18 cellular contexts compared by ENCODE assay signal in genomic region chr4:122815248-122815647, GRCh38. TPM values are rescaled to one million over a fixed set of nuclear protein-coding genes. Genes with fewer than 3 reads are reported as not detected.
DNase-seq lines count a peak whose midpoint lies in the region; ATAC-seq and TF ChIP-seq lines count a peak whose summit lies in the region.
"Had no signal": no experiment of that assay in that cellular context is flagged by ENCODE, and none has a peak within 500 bp of the region (broad histone marks: within the 10 kb centered on the region; RNA-seq: fewer than 3 reads in every experiment).

No MANE protein-coding gene starts in this region.

- H3K4me2 ChIP-seq in OCI-LY3 (ENCODE audit: low read length): peak overlapping the region; percentile 75
- H3K4me2 ChIP-seq: BLaER1, GM23338 had no signal

- H3K36me3 Mint-ChIP-seq in activated naive CD4-positive, alpha-beta T cell treated with anti-CD3 and anti-CD28 coated beads, Interleukin-2, amount 50 U/mL, for 72 hours: no peaks in the 10 kb centered on the region
- H3K36me3 Mint-ChIP-seq: CD14-positive monocyte; CD4-positive, alpha-beta memory T cell had no signal

- H3K9me3 ChIP-seq in OCI-LY3 (ENCODE audit: insufficient read depth, low read length): no peaks in the 10 kb centered on the region
- no peaks in the 10 kb centered on the region for H3K9me3 ChIP-seq in right cardiac atrium (ENCODE audit: control insufficient read depth, low read length)

- no peak for DNase-seq in activated CD4-positive, alpha-beta T cell treated with anti-CD3 and anti-CD28 coated beads, Interleukin-2, amount 50 U/mL, for 4 hours
- DNase-seq in right cardiac atrium: no peak
- DNase-seq in activated naive CD4-positive, alpha-beta T cell treated with anti-CD3 and anti-CD28 coated beads, Interleukin-2, amount 50 U/mL, for 72 hours (ENCODE audit: low spot score in 2 of 2): no peak
- DNase-seq: 8988T; CD4-positive, alpha-beta memory T cell; DMS153; DMS79; GDM1; HCEC 1CT had no signal

- H3K4me1 ChIP-seq in OCI-LY3 (ENCODE audit: low read length): peaks cover 24% of the 10 kb centered on the region
- no peaks in the 10 kb centered on the region for H3K4me1 ChIP-seq in right cardiac atrium (ENCODE audit: control insufficient read depth, insufficient read depth, low read length)
- H3K4me1 ChIP-seq: BLaER1 had no signal

- no peaks in the 10 kb centered on the region for H3K79me2 ChIP-seq in OCI-LY3 (ENCODE audit: low read length)

- no peak overlapping the region for H2AFZ ChIP-seq in OCI-LY3 (ENCODE audit: low read depth, low read length)
- H2AFZ ChIP-seq: GM23338 had no signal

- no peaks in the 10 kb centered on the region for H4K20me1 ChIP-seq in OCI-LY3 (ENCODE audit: insufficient read depth, low read length)
- H4K20me1 ChIP-seq: BLaER1 had no signal

- ATAC-seq in GM18498 (IDR thresholded peaks at IDR 0.05; ENCODE audit: unreplicated experiment) (peak; percentile 47), GM19438 (IDR thresholded peaks at IDR 0.05; ENCODE audit: low read depth, unreplicated experiment) (peak; percentile 67), HG02885 (IDR thresholded peaks at IDR 0.05; ENCODE audit: poor library complexity, unreplicated experiment) (peak; percentile 54), GM19328 (IDR thresholded peaks at IDR 0.05; ENCODE audit: unreplicated experiment) (no peak), right cardiac atrium (no peak)
- no peak for ATAC-seq in activated naive CD4-positive, alpha-beta T cell treated with anti-CD3 and anti-CD28 coated beads, Interleukin-2, amount 50 U/mL, for 72 hours
- ATAC-seq: GM23338 had no signal

- intact Hi-C loops in right cardiac atrium (cut with DNase I): no loop called here

- H3K27ac Mint-ChIP-seq in activated naive CD4-positive, alpha-beta T cell treated with anti-CD3 and anti-CD28 coated beads, Interleukin-2, amount 50 U/mL, for 72 hours: no peak overlapping the region
- H3K27ac Mint-ChIP-seq: CD14-positive monocyte; CD4-positive, alpha-beta memory T cell; GM23338 had no signal

- H3K9me3 Mint-ChIP-seq in activated naive CD4-positive, alpha-beta T cell treated with anti-CD3 and anti-CD28 coated beads, Interleukin-2, amount 50 U/mL, for 72 hours: no peaks in the 10 kb centered on the region

- H3K27me3 ChIP-seq in OCI-LY3 (ENCODE audit: low read depth, low read length): no peaks in the 10 kb centered on the region; the same call in 1 of the 2 replicates
- no peaks in the 10 kb centered on the region for H3K27me3 ChIP-seq in right cardiac atrium (ENCODE audit: control insufficient read depth, insufficient read depth)

- H3K27ac ChIP-seq in OCI-LY3 (ENCODE audit: low read length) (peak overlapping the region; percentile 34; the same call in 1 of the 2 replicates), right cardiac atrium (ENCODE audit: low read length) (no peak overlapping the region)
- H3K27ac ChIP-seq: BLaER1, HL-60 had no signal

- whole genome bisulfite sequencing in right cardiac atrium: 95% methylated on average over 6 of the region's 6 CpGs

- H3K36me3 ChIP-seq in OCI-LY3 (replicated peaks; ENCODE audit: low read depth, low read length): no peaks in the 10 kb centered on the region
- H3K36me3 ChIP-seq: BLaER1 had no signal

- H3K4me3 ChIP-seq in OCI-LY3 (ENCODE audit: low read length): peak overlapping the region; percentile 48; the same call in 1 of the 2 replicates
- no peak overlapping the region for H3K4me3 ChIP-seq in right cardiac atrium (ENCODE audit: low read length)
- H3K4me3 ChIP-seq: BLaER1, GM23338 had no signal

- H3K9ac ChIP-seq in OCI-LY3 (ENCODE audit: low read length): no peak overlapping the region
- H3K9ac ChIP-seq: BLaER1 had no signal

- no peak for TF ChIP-seq CTCF in OCI-LY3 (IDR thresholded peaks at IDR 0.05; ENCODE audit: low read depth, low read length)

RNA-seq across cellular contexts. Expression of gene FGF2, which starts 11.4 kb away (rescaled TPM):
- total RNA-seq in right cardiac atrium: 10 to 100 TPM in 1 of 4 donors, 1 to 10 TPM in 3; 6.7 to 10.6 (median 8.3) TPM
- 3.5 TPM for polyA plus RNA-seq in right cardiac atrium
- total RNA-seq in activated naive CD4-positive, alpha-beta T cell treated with anti-CD3 and anti-CD28 coated beads, Interleukin-2, amount 50 U/mL, for 72 hours: 1 to 10 TPM in 1 of 2 donors, under 1 TPM in 1; 0.23 to 4.2 TPM
- total RNA-seq: CD4-positive, alpha-beta memory T cell had no signal
- polyA plus RNA-seq: CD14-positive monocyte; CD4-positive, alpha-beta memory T cell had no signal

Comparison
In these comparisons a context has a peak if more than half of its experiments do, and no peak if none do; other contexts are left out.
1. ATAC-seq: peak in GM18498 (single experiment), GM19438 (single experiment) and HG02885 (single experiment); none in GM19328 (single experiment), right cardiac atrium (0 of 2) and activated naive CD4-positive, alpha-beta T cell treated with anti-CD3 and anti-CD28 coated beads, Interleukin-2, amount 50 U/mL, for 72 hours (0 of 2).